ENCODE assay signal across 33 cellular contexts in genomic region chr15:96207377-96208006, GRCh38.
"Had no signal": no experiment of that assay in that cellular context is flagged by ENCODE, and none has a peak within 500 bp of the region (broad histone marks: within the 10 kb centered on the region; RNA-seq: fewer than 3 reads in every experiment).

No MANE protein-coding gene starts in this region.

- H3K27ac ChIP-seq: epithelial cell of prostate, esophagus squamous epithelium, heart right ventricle, left ventricle myocardium inferior, neutrophil, ovary, prostate gland, upper lobe of left lung, vagina had no signal

- H3K36me3 Mint-ChIP-seq: activated naive CD8-positive, alpha-beta T cell treated with anti-CD3 and anti-CD28 coated beads, Interleukin-2, amount 10 ng/mL, durations not matched to agents 7 days and 5 days had no signal

- H3K4me3 Mint-ChIP-seq: activated CD4-positive, alpha-beta memory T cell treated with anti-CD3 and anti-CD28 coated beads for 36 hours; activated CD4-positive, alpha-beta T cell treated with anti-CD3 and anti-CD28 coated beads, Interleukin-2, amount 10 ng/mL, durations not matched to agents 24 days and 14 days; activated naive CD4-positive, alpha-beta T cell treated with anti-CD3 and anti-CD28 coated beads for 36 hours; activated naive CD8-positive, alpha-beta T cell treated with anti-CD3 and anti-CD28 coated beads, Interleukin-2, amount 10 ng/mL, durations not matched to agents 7 days and 5 days; activated T-helper 1 cell treated with anti-CD3 and anti-CD28 coated beads, Interleukin-12 subunit alpha, Interleukin-12 subunit beta, Interleukin-2, Interleukin-4 antibody, amounts not matched to agents 30 ng/mL and 10 ng/mL and 1 ng/mL, durations not matched to agents 14 hours and 24 hours and 36 hours; central memory CD8-positive, alpha-beta T cell; nephron; T-helper 17 cell had no signal

- H3K36me3 ChIP-seq: esophagus squamous epithelium, heart right ventricle, left ventricle myocardium inferior, neutrophil, ovary, prostate gland, upper lobe of left lung, vagina had no signal

- DNase-seq: activated CD4-positive, alpha-beta memory T cell treated with anti-CD3 and anti-CD28 coated beads for 36 hours; activated CD4-positive, alpha-beta T cell treated with anti-CD3 and anti-CD28 coated beads, Interleukin-2, amount 10 ng/mL, durations not matched to agents 24 days and 14 days; activated CD4-positive, CD25-positive, alpha-beta regulatory T cell treated with anti-CD3 and anti-CD28 coated beads, Interleukin-2, amount 50 U/mL, for 72 hours; activated CD8-positive, alpha-beta memory T cell treated with anti-CD3 and anti-CD28 coated beads, Interleukin-2, amount 50 U/mL, for 4 hours; activated effector memory CD4-positive, alpha-beta T cell treated with anti-CD3 and anti-CD28 coated beads, Interleukin-2, amount 50 U/mL, for 16 hours; activated naive CD4-positive, alpha-beta T cell treated with anti-CD3 and anti-CD28 coated beads for 36 hours; activated naive CD8-positive, alpha-beta T cell treated with anti-CD3 and anti-CD28 coated beads, Interleukin-2, amount 10 ng/mL, durations not matched to agents 7 days and 5 days; activated T-cell treated with anti-CD3 and anti-CD28 coated beads, Interleukin-2, amount 50 U/mL, for 1 hour; amniotic stem cell; dermis blood vessel endothelial cell; effector CD4-positive, alpha-beta T cell; esophagus squamous epithelium; foreskin melanocyte; heart right ventricle; left ventricle myocardium inferior; mesendoderm; mucosa of descending colon; ovary; retina; stimulated activated CD4-positive, alpha-beta T cell treated with anti-CD3 and anti-CD28 coated beads, Interleukin-15, amount 100 ng/mL, for 24 hours; stimulated activated CD4-positive, alpha-beta T cell treated with anti-CD3 and anti-CD28 coated beads, Interleukin-2, amount 100 ng/mL, for 24 hours; stimulated activated naive CD4-positive, alpha-beta T cell; T-helper 17 cell; T1000; upper lobe of left lung had no signal

- H3K4me3 ChIP-seq: esophagus squamous epithelium, heart right ventricle, left ventricle myocardium inferior, lung, mucosa of descending colon, ovary, prostate gland, upper lobe of left lung, vagina had no signal

- H3K9me3 ChIP-seq: esophagus squamous epithelium, mucosa of descending colon, neutrophil, ovary, prostate gland, upper lobe of left lung, vagina had no signal

- H3K27me3 Mint-ChIP-seq: activated CD4-positive, alpha-beta memory T cell treated with anti-CD3 and anti-CD28 coated beads for 36 hours; activated CD4-positive, alpha-beta T cell treated with anti-CD3 and anti-CD28 coated beads, Interleukin-2, amount 10 ng/mL, durations not matched to agents 24 days and 14 days; activated naive CD8-positive, alpha-beta T cell treated with anti-CD3 and anti-CD28 coated beads, Interleukin-2, amount 10 ng/mL, durations not matched to agents 7 days and 5 days; central memory CD8-positive, alpha-beta T cell; T-helper 17 cell had no signal

- ATAC-seq: heart right ventricle, mucosa of descending colon, T-helper 17 cell had no signal

- H3K27ac Mint-ChIP-seq: activated CD4-positive, alpha-beta memory T cell treated with anti-CD3 and anti-CD28 coated beads for 36 hours; activated CD4-positive, alpha-beta T cell treated with anti-CD3 and anti-CD28 coated beads, Interleukin-2, amount 10 ng/mL, durations not matched to agents 24 days and 14 days; activated naive CD4-positive, alpha-beta T cell treated with anti-CD3 and anti-CD28 coated beads for 36 hours; activated naive CD8-positive, alpha-beta T cell treated with anti-CD3 and anti-CD28 coated beads, Interleukin-2, amount 10 ng/mL, durations not matched to agents 7 days and 5 days; activated T-helper 1 cell treated with anti-CD3 and anti-CD28 coated beads, Interleukin-12 subunit alpha, Interleukin-12 subunit beta, Interleukin-2, Interleukin-4 antibody, amounts not matched to agents 30 ng/mL and 10 ng/mL and 1 ng/mL, durations not matched to agents 14 hours and 24 hours and 36 hours; T-helper 17 cell had no signal

- H3K4me1 Mint-ChIP-seq: activated CD4-positive, alpha-beta T cell treated with anti-CD3 and anti-CD28 coated beads, Interleukin-2, amount 10 ng/mL, durations not matched to agents 24 days and 14 days; activated naive CD8-positive, alpha-beta T cell treated with anti-CD3 and anti-CD28 coated beads, Interleukin-2, amount 10 ng/mL, durations not matched to agents 7 days and 5 days; central memory CD8-positive, alpha-beta T cell; T-helper 17 cell had no signal

- H3K4me1 ChIP-seq: esophagus squamous epithelium, heart right ventricle, left ventricle myocardium inferior, prostate gland, upper lobe of left lung, vagina had no signal

- H3K9me3 Mint-ChIP-seq: central memory CD8-positive, alpha-beta T cell had no signal

- H3K27me3 ChIP-seq: esophagus squamous epithelium, heart right ventricle, neutrophil, ovary, upper lobe of left lung, vagina had no signal
